1 cellular context compared by ENCODE assay signal in the genomic region with DNA sequence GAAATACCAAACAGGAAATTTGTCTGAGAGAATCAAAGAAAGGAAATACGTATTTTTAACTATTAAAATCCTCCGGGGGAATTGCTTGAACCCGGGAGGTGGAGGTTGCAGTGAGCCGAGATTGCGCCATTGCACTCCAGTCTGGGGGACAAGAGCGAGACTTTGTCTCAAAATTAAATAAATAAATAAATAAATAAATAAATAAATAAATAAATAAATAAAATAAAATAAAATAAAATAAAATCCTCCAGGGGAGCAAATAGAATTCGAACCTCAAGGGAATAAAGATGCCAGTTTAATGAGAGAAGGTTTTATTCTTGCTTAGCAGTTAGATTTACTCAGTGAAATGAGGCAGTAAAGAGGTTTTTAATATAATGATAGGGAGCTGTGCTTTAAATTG.
TF ChIP-seq lines count a peak whose summit lies in the region.

No MANE protein-coding gene starts in this region.

TF ChIP-seq in HEK293, 187 proteins besides CTCF, POLR2A, EP300 and RAD21 (continued from another document):
- TF ChIP-seq, protein P1, sequence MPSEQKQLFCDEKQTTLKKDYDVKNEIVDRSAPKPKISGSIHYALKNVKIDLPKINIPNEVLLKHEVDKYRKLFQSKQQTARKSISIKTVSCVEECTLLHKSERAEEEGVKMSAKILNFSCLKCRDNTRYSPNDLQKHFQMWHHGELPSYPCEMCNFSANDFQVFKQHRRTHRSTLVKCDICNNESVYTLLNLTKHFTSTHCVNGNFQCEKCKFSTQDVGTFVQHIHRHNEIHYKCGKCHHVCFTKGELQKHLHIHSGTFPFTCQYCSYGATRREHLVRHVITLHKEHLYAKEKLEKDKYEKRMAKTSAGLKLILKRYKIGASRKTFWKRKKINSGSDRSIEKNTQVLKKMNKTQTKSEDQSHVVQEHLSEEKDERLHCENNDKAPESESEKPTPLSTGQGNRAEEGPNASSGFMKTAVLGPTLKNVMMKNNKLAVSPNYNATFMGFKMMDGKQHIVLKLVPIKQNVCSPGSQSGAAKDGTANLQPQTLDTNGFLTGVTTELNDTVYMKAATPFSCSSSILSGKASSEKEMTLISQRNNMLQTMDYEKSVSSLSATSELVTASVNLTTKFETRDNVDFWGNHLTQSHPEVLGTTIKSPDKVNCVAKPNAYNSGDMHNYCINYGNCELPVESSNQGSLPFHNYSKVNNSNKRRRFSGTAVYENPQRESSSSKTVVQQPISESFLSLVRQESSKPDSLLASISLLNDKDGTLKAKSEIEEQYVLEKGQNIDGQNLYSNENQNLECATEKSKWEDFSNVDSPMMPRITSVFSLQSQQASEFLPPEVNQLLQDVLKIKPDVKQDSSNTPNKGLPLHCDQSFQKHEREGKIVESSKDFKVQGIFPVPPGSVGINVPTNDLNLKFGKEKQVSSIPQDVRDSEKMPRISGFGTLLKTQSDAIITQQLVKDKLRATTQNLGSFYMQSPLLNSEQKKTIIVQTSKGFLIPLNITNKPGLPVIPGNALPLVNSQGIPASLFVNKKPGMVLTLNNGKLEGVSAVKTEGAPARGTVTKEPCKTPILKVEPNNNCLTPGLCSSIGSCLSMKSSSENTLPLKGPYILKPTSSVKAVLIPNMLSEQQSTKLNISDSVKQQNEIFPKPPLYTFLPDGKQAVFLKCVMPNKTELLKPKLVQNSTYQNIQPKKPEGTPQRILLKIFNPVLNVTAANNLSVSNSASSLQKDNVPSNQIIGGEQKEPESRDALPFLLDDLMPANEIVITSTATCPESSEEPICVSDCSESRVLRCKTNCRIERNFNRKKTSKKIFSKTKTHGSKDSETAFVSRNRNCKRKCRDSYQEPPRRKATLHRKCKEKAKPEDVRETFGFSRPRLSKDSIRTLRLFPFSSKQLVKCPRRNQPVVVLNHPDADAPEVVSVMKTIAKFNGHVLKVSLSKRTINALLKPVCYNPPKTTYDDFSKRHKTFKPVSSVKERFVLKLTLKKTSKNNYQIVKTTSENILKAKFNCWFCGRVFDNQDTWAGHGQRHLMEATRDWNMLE (tag by site-specific recombination; conservative IDR thresholded peaks at IDR 0.05; ENCODE audit: low read depth): peak; percentile 61
